ENCODE assay signal across 2 cellular contexts in the genomic region with DNA sequence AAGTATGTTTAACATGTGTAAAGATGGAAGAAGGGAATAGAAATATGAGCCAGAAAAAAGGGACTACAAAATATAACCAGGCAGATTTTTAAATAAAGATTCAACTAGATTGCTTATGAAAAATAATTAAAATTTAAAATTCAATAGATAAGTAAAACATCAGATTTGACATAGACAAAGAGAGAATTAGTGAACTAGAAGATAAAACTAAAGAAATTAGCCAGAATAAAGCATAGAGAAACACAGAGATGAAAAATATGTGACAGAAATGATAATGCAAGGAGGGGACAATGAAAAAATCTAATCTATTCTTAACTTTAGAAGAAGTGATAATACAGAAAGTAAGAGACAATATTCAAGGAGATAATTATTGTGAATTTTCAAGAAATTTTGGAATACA.
TF ChIP-seq lines count a peak whose summit lies in the region.

No MANE protein-coding gene starts in this region.

TF ChIP-seq in SK-N-SH treated with all-trans-retinoic acid at 6 μM for 48 hours, 23 proteins besides CTCF, POLR2A, EP300 and RAD21 (continued from another document):
- TF ChIP-seq, protein P1, sequence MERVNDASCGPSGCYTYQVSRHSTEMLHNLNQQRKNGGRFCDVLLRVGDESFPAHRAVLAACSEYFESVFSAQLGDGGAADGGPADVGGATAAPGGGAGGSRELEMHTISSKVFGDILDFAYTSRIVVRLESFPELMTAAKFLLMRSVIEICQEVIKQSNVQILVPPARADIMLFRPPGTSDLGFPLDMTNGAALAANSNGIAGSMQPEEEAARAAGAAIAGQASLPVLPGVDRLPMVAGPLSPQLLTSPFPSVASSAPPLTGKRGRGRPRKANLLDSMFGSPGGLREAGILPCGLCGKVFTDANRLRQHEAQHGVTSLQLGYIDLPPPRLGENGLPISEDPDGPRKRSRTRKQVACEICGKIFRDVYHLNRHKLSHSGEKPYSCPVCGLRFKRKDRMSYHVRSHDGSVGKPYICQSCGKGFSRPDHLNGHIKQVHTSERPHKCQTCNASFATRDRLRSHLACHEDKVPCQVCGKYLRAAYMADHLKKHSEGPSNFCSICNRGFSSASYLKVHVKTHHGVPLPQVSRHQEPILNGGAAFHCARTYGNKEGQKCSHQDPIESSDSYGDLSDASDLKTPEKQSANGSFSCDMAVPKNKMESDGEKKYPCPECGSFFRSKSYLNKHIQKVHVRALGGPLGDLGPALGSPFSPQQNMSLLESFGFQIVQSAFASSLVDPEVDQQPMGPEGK (CRISPR knock-in tag; IDR thresholded peaks at IDR 0.05; ENCODE audit: borderline replicate concordance), result no peak
TF ChIP-seq in SK-N-SH treated with all-trans-retinoic acid at 6 μM for 48 hours: peak in this region for 1.

TF ChIP-seq in SK-N-SH, 30 proteins besides CTCF, POLR2A, EP300 and RAD21 (continued from another document):
- TF ChIP-seq YY1 (IDR thresholded peaks at IDR 0.05; ENCODE audit: low read depth), result no peak
